1 cellular context compared by ENCODE assay signal in genomic region chr10:110775406-110775805, GRCh38.
TF ChIP-seq lines count a peak whose summit lies in the region.

No MANE protein-coding gene starts in this region.

TF ChIP-seq in A549, 52 proteins besides CTCF, POLR2A, EP300 and RAD21 (continued from another document):
- TF ChIP-seq PHF8 (IDR thresholded peaks at IDR 0.05; ENCODE audit: borderline replicate concordance, low read depth): no peak
